8 cellular contexts compared by ENCODE assay signal in genomic region chr14:31420013-31420318, GRCh38. TPM values are rescaled to one million over a fixed set of nuclear protein-coding genes. Genes with fewer than 3 reads are reported as not detected.
A peak's percentile ranks its signal among the peaks of the same experiment; 100 is the strongest.
DNase-seq lines count a peak whose midpoint lies in the region; ATAC-seq and TF ChIP-seq lines count a peak whose summit lies in the region.

No MANE protein-coding gene starts in this region.

- H2AFZ ChIP-seq in Karpas-422 (ENCODE audit: low read length), result peak overlapping the region; percentile 22; the same call in 1 of the 2 replicates

- TF ChIP-seq CTCF in omental fat pad (IDR thresholded peaks at IDR 0.05), result no peak

- peak overlapping the region; percentile 88 for H3K4me3 ChIP-seq in Karpas-422 (ENCODE audit: low read length)

- CTCF ChIA-PET in activated naive CD4-positive, alpha-beta T cell treated with anti-CD3 and anti-CD28 coated beads, Interleukin-2, amount 10 ng/mL, durations not matched to agents 7 days and 5 days (lab: Charles Lee), result interaction anchor here (1.0 to 1.2 kb wide), 3 partner anchors 29 to 42 kb away, joined by 3 read pairs; no protein-coding TSS in a partner anchor

- H3K4me2 ChIP-seq in Karpas-422 (ENCODE audit: low read depth, low read length, poor library complexity, severe bottlenecking), result peak overlapping the region; percentile 99

- no peaks in the 10 kb centered on the region for H3K36me3 Mint-ChIP-seq in activated naive CD4-positive, alpha-beta T cell treated with anti-CD3 and anti-CD28 coated beads, Interleukin-2, amount 10 ng/mL, durations not matched to agents 7 days and 5 days

- H3K9me2 ChIP-seq in Karpas-422 (replicated peaks; ENCODE audit: insufficient read depth, low read length), result no peaks in the 10 kb centered on the region

- H3K27ac Mint-ChIP-seq in activated naive CD4-positive, alpha-beta T cell treated with anti-CD3 and anti-CD28 coated beads, Interleukin-2, amount 10 ng/mL, durations not matched to agents 7 days and 5 days, result no peak overlapping the region

- H3K4me1 ChIP-seq in Karpas-422 (ENCODE audit: low read length), result peaks cover 40% of the 10 kb centered on the region

- no peaks in the 10 kb centered on the region for H3K9me3 ChIP-seq in Karpas-422 (ENCODE audit: low read length)

- peak overlapping the region; percentile 96 for H3K4me3 Mint-ChIP-seq in activated naive CD4-positive, alpha-beta T cell treated with anti-CD3 and anti-CD28 coated beads, Interleukin-2, amount 10 ng/mL, durations not matched to agents 7 days and 5 days

- H3K9me3 Mint-ChIP-seq in activated naive CD4-positive, alpha-beta T cell treated with anti-CD3 and anti-CD28 coated beads, Interleukin-2, amount 10 ng/mL, durations not matched to agents 7 days and 5 days, result no peaks in the 10 kb centered on the region

- H3K27me3 Mint-ChIP-seq in activated naive CD4-positive, alpha-beta T cell treated with anti-CD3 and anti-CD28 coated beads, Interleukin-2, amount 10 ng/mL, durations not matched to agents 7 days and 5 days, result peaks cover 6% of the 10 kb centered on the region

- no peaks in the 10 kb centered on the region for H3K36me3 ChIP-seq in Karpas-422 (ENCODE audit: insufficient read depth, low read length)

- no peaks in the 10 kb centered on the region for H4K20me1 ChIP-seq in Karpas-422 (ENCODE audit: insufficient read depth, low read depth, low read length)

- DNase-seq in DMS 273 (lab: John Stamatoyannopoulos, UW; ENCODE audit: unreplicated experiment), result peak; percentile 57
- DNase-seq in DMS 273 treated with DMSO at 0.1 percent for 48 hours (lab: John Stamatoyannopoulos, UW), result no peak
- DNase-seq in Karpas-422, result peak; percentile 57
- DNase-seq in activated naive CD4-positive, alpha-beta T cell treated with anti-CD3 and anti-CD28 coated beads, Interleukin-2, amount 10 ng/mL, durations not matched to agents 7 days and 5 days, result peak; percentile 51
- peak; percentile 75 for DNase-seq in glomerular visceral epithelial cell (ENCODE audit: extremely low spot score)
- DNase-seq in omental fat pad (ENCODE audit: low spot score), result no peak
- DNase-seq in hepatic stellate cell (ENCODE audit: low spot score), result no peak

- peaks cover 22% of the 10 kb centered on the region for H3K4me1 Mint-ChIP-seq in activated naive CD4-positive, alpha-beta T cell treated with anti-CD3 and anti-CD28 coated beads, Interleukin-2, amount 10 ng/mL, durations not matched to agents 7 days and 5 days

- peak; percentile 14 for ATAC-seq in GM21786 (IDR thresholded peaks at IDR 0.05; ENCODE audit: unreplicated experiment)
- ATAC-seq in omental fat pad (ENCODE audit: low FRiP score), result peak; percentile 69

- H3K9ac ChIP-seq in Karpas-422 (ENCODE audit: low read length), result peak overlapping the region; percentile 87

- no peaks in the 10 kb centered on the region for H3K27me3 ChIP-seq in Karpas-422 (ENCODE audit: low read length)

- H3K79me2 ChIP-seq in Karpas-422 (ENCODE audit: low read length), result peaks cover 53% of the 10 kb centered on the region

- H3K27ac ChIP-seq in Karpas-422 (ENCODE audit: low read length), result no peak overlapping the region

RNA-seq across cellular contexts. Expression of gene HEATR5A, which starts 0.4 kb away (rescaled TPM):
- 19.3 and 47.4 TPM in 2 replicates for total RNA-seq in Karpas-422 (2014; rRNA removed; shearing (Covaris generic); ENCODE audit: low replicate concordance)
- total RNA-seq in omental fat pad, result 10 to 100 TPM; 29.4 to 41.8 (median 31.9) TPM

RNA-seq across cellular contexts. Expression of gene DTD2, which starts 37.3 kb away (rescaled TPM):
- 54.7 and 86.1 TPM in 2 replicates for total RNA-seq in Karpas-422 (2014; rRNA removed; shearing (Covaris generic); ENCODE audit: low replicate concordance)
- total RNA-seq in omental fat pad, result 10 to 100 TPM; 25.1 to 54.4 (median 35.9) TPM

Comparison
In these comparisons a context has a peak if more than half of its experiments do, and no peak if none do; other contexts are left out.
1. DNase-seq: peak in DMS 273 (single experiment), Karpas-422 (single experiment), activated naive CD4-positive, alpha-beta T cell treated with anti-CD3 and anti-CD28 coated beads, Interleukin-2, amount 10 ng/mL, durations not matched to agents 7 days and 5 days (single experiment) and glomerular visceral epithelial cell (single experiment); none in DMS 273 treated with DMSO at 0.1 percent for 48 hours (single experiment), omental fat pad (single experiment) and hepatic stellate cell (single experiment).